In genomic region chr10:63520463-63521388, GRCh38 we compare ENCODE assay signal across 8 cellular contexts. TPM values are rescaled to one million over a fixed set of nuclear protein-coding genes. Genes with fewer than 3 reads are reported as not detected.
DNase-seq lines count a peak whose midpoint lies in the region; ATAC-seq, FAIRE-seq and TF ChIP-seq lines count a peak whose summit lies in the region.

No MANE protein-coding gene starts in this region.

- peak overlapping the region; percentile 83 for H3K4me3 Mint-ChIP-seq in activated naive CD4-positive, alpha-beta T cell treated with anti-CD3 and anti-CD28 coated beads for 36 hours
- H3K4me3 Mint-ChIP-seq in glutamatergic neuron (ENCODE audit: unreplicated experiment) = peak overlapping the region; percentile 90

- H3K4me1 ChIP-seq in pancreas = peaks cover 6 to 19% (median 17%) of the 10 kb centered on the region in 3 donors

- H3K9me3 Mint-ChIP-seq in activated naive CD4-positive, alpha-beta T cell treated with anti-CD3 and anti-CD28 coated beads for 36 hours = no peaks in the 10 kb centered on the region
- H3K9me3 Mint-ChIP-seq in glutamatergic neuron (ENCODE audit: unreplicated experiment) = peaks cover 24% of the 10 kb centered on the region

- no peaks in the 10 kb centered on the region for H3K36me3 ChIP-seq in pancreas

- TF ChIP-seq CTCF in RWPE1 (conservative IDR thresholded peaks at IDR 0.05; ENCODE audit: low read depth) (no peak), glutamatergic neuron (IDR thresholded peaks at IDR 0.05; ENCODE audit: partially characterized antibody, unreplicated experiment) (no peak), pancreas (IDR thresholded peaks at IDR 0.05) (no peak)

- no peaks in the 10 kb centered on the region for H3K27me3 ChIP-seq in pancreas

- POLR2A ChIA-PET in RWPE1 (lab: Yijun Ruan, JAX; ENCODE audit: low non-redundant PET) = interaction anchor here (1.1 kb wide), 1 partner anchor 108 kb away, joined by 3 read pairs; no protein-coding TSS in a partner anchor

- H3K4me1 Mint-ChIP-seq in activated naive CD4-positive, alpha-beta T cell treated with anti-CD3 and anti-CD28 coated beads for 36 hours (ENCODE audit: low read depth) = peaks cover 72% of the 10 kb centered on the region
- H3K4me1 Mint-ChIP-seq in glutamatergic neuron (ENCODE audit: low read depth, unreplicated experiment) = peaks cover 38% of the 10 kb centered on the region

- CTCF ChIA-PET in RWPE1 (lab: Yijun Ruan, JAX) = interaction anchor here (0.7 kb wide), 1 partner anchor 353 kb away, joined by 7 read pairs; no protein-coding TSS in a partner anchor
- CTCF ChIA-PET in activated naive CD4-positive, alpha-beta T cell treated with anti-CD3 and anti-CD28 coated beads for 36 hours (lab: Charles Lee) = interaction anchor here (0.9 to 2.2 kb wide), 3 partner anchors 16 to 108 kb away, joined by 3 to 10 read pairs (median 4); no protein-coding TSS in a partner anchor

- peak overlapping the region; percentile 24 to 76 (median 54) for H3K4me3 ChIP-seq in pancreas

- FAIRE-seq in pancreas (lab: Jason Lieb, UNC) = no peak

- H3K27ac Mint-ChIP-seq in activated naive CD4-positive, alpha-beta T cell treated with anti-CD3 and anti-CD28 coated beads for 36 hours = peak overlapping the region; percentile 84
- peak overlapping the region; percentile 95 for H3K27ac Mint-ChIP-seq in glutamatergic neuron (ENCODE audit: unreplicated experiment)

- peaks cover 7% of the 10 kb centered on the region for H3K36me3 Mint-ChIP-seq in activated naive CD4-positive, alpha-beta T cell treated with anti-CD3 and anti-CD28 coated beads for 36 hours (ENCODE audit: low read depth)
- H3K36me3 Mint-ChIP-seq in glutamatergic neuron (ENCODE audit: unreplicated experiment) = no peaks in the 10 kb centered on the region

- DNase-seq in DMS114 treated with DMSO at 0.1 percent for 48 hours (lab: John Stamatoyannopoulos, UW; ENCODE audit: unreplicated experiment) (peak; percentile 72), RWPE1 (ENCODE audit: low spot score) (peak; percentile 70), glutamatergic neuron (peak; percentile 82), pancreas (peak in 5 of 6 donors; percentile 62 to 81 (median 62)), cerebellar nuclear complex (lab: John Stamatoyannopoulos, UW) (no peak)
- DNase-seq in activated naive CD4-positive, alpha-beta T cell treated with anti-CD3 and anti-CD28 coated beads for 36 hours = peak; percentile 69

- H3K9me3 ChIP-seq in pancreas = no peaks in the 10 kb centered on the region

- ATAC-seq in GM19452 (IDR thresholded peaks at IDR 0.05; ENCODE audit: unreplicated experiment) (peak; percentile 77), HG03558 (IDR thresholded peaks at IDR 0.05; ENCODE audit: extremely low read depth, unreplicated experiment) (peak; percentile 37), pancreas (peak; percentile 77 to 89 (median 82))

- intact Hi-C loops in activated naive CD4-positive, alpha-beta T cell treated with anti-CD3 and anti-CD28 coated beads for 36 hours (cut with micrococcal nuclease) = loop anchor here (1.0 to 10.0 kb wide), 8 partner anchors 55 to 703 kb away; partner anchors contain the start of genes EGR2, JMJD1C and NRBF2
- intact Hi-C loops in pancreas (cut with DNase I) = loop anchor here in 1 of 3 donors (5.0 kb wide), 1 partner anchor 107 kb away; no protein-coding TSS in a partner anchor

- WGBS in pancreas, 2 donors = 14 to 20% methylated on average over 31 to 45 of the region's 46 CpGs

- H3K27me3 Mint-ChIP-seq in activated naive CD4-positive, alpha-beta T cell treated with anti-CD3 and anti-CD28 coated beads for 36 hours (ENCODE audit: low read depth) = no peaks in the 10 kb centered on the region
- peaks cover 7% of the 10 kb centered on the region for H3K27me3 Mint-ChIP-seq in glutamatergic neuron (ENCODE audit: unreplicated experiment)

- H3K27ac ChIP-seq in RWPE1 (peak overlapping the region; percentile 98), pancreas (peak overlapping the region; percentile 61 to 98 (median 89))

RNA-seq across cellular contexts. Expression of gene REEP3, which starts 0.5 kb away (rescaled TPM):
- total RNA-seq in activated naive CD4-positive, alpha-beta T cell treated with anti-CD3 and anti-CD28 coated beads for 36 hours = 10 to 100 TPM; 11.2 to 11.9 TPM
- total RNA-seq in glutamatergic neuron (ENCODE audit: unreplicated experiment) (47.1 TPM), pancreas (10 to 100 TPM in 3 of 6 donors, 1 to 10 TPM in 3; 8.9 to 21.3 (median 11.4) TPM)
- polyA plus RNA-seq in pancreas = 1 to 10 TPM; 2.7 to 7.9 TPM

RNA-seq across cellular contexts. Expression of gene JMJD1C, which starts 54.9 kb away (rescaled TPM):
- total RNA-seq in activated naive CD4-positive, alpha-beta T cell treated with anti-CD3 and anti-CD28 coated beads for 36 hours = 10 to 100 TPM; 54.1 to 56.6 TPM
- total RNA-seq in glutamatergic neuron (ENCODE audit: unreplicated experiment) = 110 TPM
- 10 to 100 TPM; 26.5 to 56.9 (median 37.2) TPM for total RNA-seq in pancreas
- polyA plus RNA-seq in pancreas = 10 to 100 TPM; 25.6 to 39.9 TPM

Comparison
In these comparisons a context has a peak if more than half of its experiments do, and no peak if none do; other contexts are left out.
1. DNase-seq: peak in DMS114 treated with DMSO at 0.1 percent for 48 hours (single experiment), RWPE1 (single experiment), activated naive CD4-positive, alpha-beta T cell treated with anti-CD3 and anti-CD28 coated beads for 36 hours (single experiment), glutamatergic neuron (single experiment) and pancreas (5 of 6); none in cerebellar nuclear complex (0 of 2).
2. Peak in every context shown above with its lines, with median percentiles within 50 percentile points of each other: ATAC-seq.